In the genomic region with DNA sequence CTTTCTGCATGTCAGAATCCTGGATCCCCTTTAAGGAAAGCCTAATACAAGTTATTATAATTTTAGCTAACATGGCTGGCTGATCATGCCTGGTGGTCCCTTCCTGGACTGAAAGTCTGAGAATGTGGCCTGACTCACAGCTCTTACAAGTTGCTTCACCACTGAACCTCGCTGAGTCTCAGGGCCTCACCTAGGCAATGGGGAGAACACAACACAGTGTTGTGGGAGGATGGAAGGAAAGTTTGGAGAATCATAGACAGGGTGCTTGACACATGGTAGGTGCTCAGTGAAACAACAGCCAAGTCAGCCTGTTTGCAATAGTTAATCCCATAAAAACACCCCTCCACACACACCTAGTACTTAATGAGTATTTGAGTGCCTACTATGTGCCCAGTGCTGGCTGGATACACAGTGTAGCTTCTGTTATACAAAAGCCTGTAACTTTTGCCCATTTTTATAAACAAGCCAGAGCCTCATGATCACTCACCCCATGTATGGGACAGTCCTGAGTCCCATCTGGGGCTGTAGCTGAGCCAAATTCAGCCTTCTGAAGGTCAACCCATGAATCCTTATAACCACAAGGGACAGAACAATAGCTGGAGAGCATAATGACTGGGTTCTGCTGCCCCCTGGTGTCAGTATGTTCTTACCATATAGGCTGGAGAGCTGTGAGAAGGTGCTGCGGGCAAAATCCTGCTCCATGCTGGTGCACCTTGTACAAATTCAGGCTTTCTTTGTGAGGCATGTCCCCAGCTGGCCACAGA, we compare ENCODE assay signal across 8 cellular contexts. TPM values are rescaled to one million over a fixed set of nuclear protein-coding genes. Genes with fewer than 3 reads are reported as not detected.
DNase-seq lines count a peak whose midpoint lies in the region; ATAC-seq and TF ChIP-seq lines count a peak whose summit lies in the region.

No MANE protein-coding gene starts in this region.

- DNase-seq in A172 (ENCODE audit: low spot score) (peak; percentile 84), NCI-H226 (peak; percentile 55), activated B cell treated with CpG ODN at 0.5 μM for 24 hours (peak; percentile 46), breast epithelium (ENCODE audit: low spot score in 2 of 2) (peak; percentile 49 to 72), iris pigment epithelial cell (ENCODE audit: low read depth) (peak; percentile 82)
- DNase-seq in stimulated activated CD4-positive, alpha-beta T cell treated with anti-CD3 and anti-CD28 coated beads, Interleukin-1b, Interleukin-23, amount 100 ng/mL, for 1 hour (ENCODE audit: low read depth in 2 of 2) = peak; percentile 40 to 65

- POLR2A ChIA-PET in activated B cell treated with CpG ODN at 0.5 μM for 24 hours (lab: Charles Lee) = interaction anchor here (0.6 to 1.4 kb wide), 3 partner anchors 211 to 418 kb away, joined by 3 to 5 read pairs (median 4); a partner anchor contains a TSS

- no peaks in the 10 kb centered on the region for H3K9me3 Mint-ChIP-seq in activated B cell treated with CpG ODN at 0.5 μM for 24 hours

- peak; percentile 79 for ATAC-seq in GM18502 (IDR thresholded peaks at IDR 0.05; ENCODE audit: poor library complexity, unreplicated experiment)
- ATAC-seq in HG03045 (IDR thresholded peaks at IDR 0.05; ENCODE audit: unreplicated experiment) = peak; percentile 67
- peak; percentile 64 for ATAC-seq in activated B cell treated with CpG ODN at 0.5 μM for 24 hours (ENCODE audit: low read depth)

- TF ChIP-seq POLR2A in breast epithelium (IDR thresholded peaks at IDR 0.05) = no peak

- H3K27ac ChIP-seq in breast epithelium = no peak overlapping the region

- no peaks in the 10 kb centered on the region for H3K36me3 ChIP-seq in breast epithelium

- H3K4me1 ChIP-seq in breast epithelium = no peaks in the 10 kb centered on the region

- peaks cover 35% of the 10 kb centered on the region for H3K27me3 Mint-ChIP-seq in activated B cell treated with CpG ODN at 0.5 μM for 24 hours

- peaks cover 0 to 7% of the 10 kb centered on the region in 2 donors for H3K27me3 ChIP-seq in breast epithelium

- CTCF ChIA-PET in activated B cell treated with CpG ODN at 0.5 μM for 24 hours (lab: Charles Lee) = interaction anchor here (0.6 to 6.4 kb wide), 22 partner anchors 11 to 592 kb away, joined by 3 to 279 read pairs (median 4); no protein-coding TSS in a partner anchor

- H3K4me3 Mint-ChIP-seq in activated B cell treated with CpG ODN at 0.5 μM for 24 hours = no peak overlapping the region

- TF ChIP-seq CTCF in activated B cell treated with CpG ODN at 0.5 μM for 24 hours (IDR thresholded peaks at IDR 0.05) (peak; percentile 73), breast epithelium (IDR thresholded peaks at IDR 0.05) (peak; percentile 16 to 78 (median 75))

- H3K4me1 Mint-ChIP-seq in activated B cell treated with CpG ODN at 0.5 μM for 24 hours = peaks cover 10% of the 10 kb centered on the region

- H3K36me3 Mint-ChIP-seq in activated B cell treated with CpG ODN at 0.5 μM for 24 hours (ENCODE audit: low read depth) = no peaks in the 10 kb centered on the region

- no peak overlapping the region for H3K27ac Mint-ChIP-seq in activated B cell treated with CpG ODN at 0.5 μM for 24 hours

- intact Hi-C loops in activated B cell treated with CpG ODN at 0.5 μM for 24 hours (cut with micrococcal nuclease) (loop anchor here (1.0 to 10.0 kb wide), 4 partner anchors 196 to 1133 kb away; no protein-coding TSS in a partner anchor), breast epithelium (cut with DNase I; ENCODE audit: low total_unique reads) (no loop called here)

- H3K4me3 ChIP-seq in breast epithelium = no peak overlapping the region

- H3K9me3 ChIP-seq in breast epithelium = no peaks in the 10 kb centered on the region

RNA-seq across cellular contexts. Expression of a gene that starts 3.9 kb away (rescaled TPM):
- 0.07 and 0.24 TPM in 2 replicates for total RNA-seq in A172 (2014; rRNA removed; shearing (Covaris generic))
- total RNA-seq in activated B cell treated with CpG ODN at 0.5 μM for 24 hours = 0.05 and 0.20 TPM in 2 replicates
- 1 to 10 TPM in 1 of 3 donors, under 1 TPM in 2; 0.32 to 1.8 (median 0.33) TPM for total RNA-seq in breast epithelium

RNA-seq across cellular contexts. Expression of a gene that starts 52.9 kb away (rescaled TPM):
- not detected in 2 replicates for total RNA-seq in A172 (2014; rRNA removed; shearing (Covaris generic))
- total RNA-seq in activated B cell treated with CpG ODN at 0.5 μM for 24 hours (not detected in 2 replicates), breast epithelium (not detected)
